ENCODE assay signal across 21 cellular contexts in the genomic region with DNA sequence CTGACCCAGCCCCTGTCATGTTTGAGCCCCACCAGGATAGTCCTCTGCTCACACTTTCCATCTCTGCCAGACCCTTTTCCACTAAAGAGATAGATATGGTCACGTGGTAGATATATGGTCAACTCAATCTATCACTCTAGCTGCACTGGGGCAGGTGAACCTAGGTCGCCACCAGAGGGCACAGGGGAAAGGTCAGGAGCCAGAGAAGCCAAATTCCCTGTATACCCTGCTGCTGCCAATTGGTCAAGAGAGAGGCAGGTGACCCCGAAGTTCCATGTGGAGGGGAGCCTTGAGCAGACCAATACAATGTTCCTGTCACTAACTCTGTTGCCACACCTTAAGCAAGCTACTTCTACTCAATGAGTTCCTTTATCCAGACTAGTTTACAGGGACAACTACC.
"Had no signal": no experiment of that assay in that cellular context is flagged by ENCODE, and none has a peak within 500 bp of the region (broad histone marks: within the 10 kb centered on the region; RNA-seq: fewer than 3 reads in every experiment).

No MANE protein-coding gene starts in this region.

- H3K4me1 ChIP-seq: heart left ventricle, left ventricle myocardium inferior, lower lobe of right lung, parathyroid adenoma, prostate gland, right lobe of liver, testis, tibial nerve, upper lobe of right lung, vagina had no signal

- H3K36me3 ChIP-seq: heart left ventricle, left ventricle myocardium inferior, lower lobe of right lung, prostate gland, right lobe of liver, tibial nerve, upper lobe of right lung, vagina had no signal

- ATAC-seq: effector memory CD8-positive, alpha-beta T cell; heart left ventricle; lower lobe of right lung; right lobe of liver; stimulated activated memory B cell treated with anti-CD40 and anti-IgM and Interleukin-4, amounts not matched to agents 10 μg/mL and 1 μg/mL and 100 μg/mL, for 72 hours; stimulated activated naive CD8-positive, alpha-beta T cell treated with anti-CD3 and anti-CD28 coated beads, Interleukin-15, amount 100 ng/mL, for 72 hours; upper lobe of right lung had no signal

- H3K9me3 ChIP-seq: lower lobe of right lung, prostate gland, right lobe of liver, testis, vagina had no signal

- H3K27ac Mint-ChIP-seq: dendritic cell treated with granulocyte-macrophage colony-stimulating factor and Interleukin-4, amounts not matched to agents 40 ng/mL and 50 ng/mL, for 4 days; effector memory CD8-positive, alpha-beta T cell; naive B cell; nephron; stimulated activated memory B cell treated with anti-CD40 and anti-IgM and Interleukin-4, amounts not matched to agents 10 μg/mL and 1 μg/mL and 100 μg/mL, for 72 hours; stimulated activated naive CD8-positive, alpha-beta T cell treated with anti-CD3 and anti-CD28 coated beads, Interleukin-15, amount 100 ng/mL, for 72 hours had no signal

- H3K4me1 Mint-ChIP-seq: naive B cell; nephron; stimulated activated memory B cell treated with anti-CD40 and anti-IgM and Interleukin-4, amounts not matched to agents 10 μg/mL and 1 μg/mL and 100 μg/mL, for 72 hours; stimulated activated naive CD8-positive, alpha-beta T cell treated with anti-CD3 and anti-CD28 coated beads, Interleukin-15, amount 100 ng/mL, for 72 hours had no signal

- H3K9me3 Mint-ChIP-seq: effector memory CD8-positive, alpha-beta T cell had no signal

- H3K27me3 ChIP-seq: right lobe of liver, testis, tibial nerve, upper lobe of right lung, vagina had no signal

- H3K4me3 Mint-ChIP-seq: dendritic cell treated with granulocyte-macrophage colony-stimulating factor and Interleukin-4, amounts not matched to agents 40 ng/mL and 50 ng/mL, for 4 days; effector memory CD8-positive, alpha-beta T cell; naive B cell; nephron; stimulated activated memory B cell treated with anti-CD40 and anti-IgM and Interleukin-4, amounts not matched to agents 10 μg/mL and 1 μg/mL and 100 μg/mL, for 72 hours; stimulated activated naive CD8-positive, alpha-beta T cell treated with anti-CD3 and anti-CD28 coated beads, Interleukin-15, amount 100 ng/mL, for 72 hours had no signal

- DNase-seq: effector memory CD8-positive, alpha-beta T cell; erythroblast; heart left ventricle; hippocampal formation; left ventricle myocardium inferior; lower lobe of right lung; mesenchymal stem cell; naive B cell; right lobe of liver; stimulated activated CD4-positive, alpha-beta T cell treated with anti-CD3 and anti-CD28 coated beads, Interleukin-4, amount 100 ng/mL, for 1 hour; stimulated activated CD8-positive, alpha-beta memory T cell treated with anti-CD3 and anti-CD28 coated beads, Interleukin-4, amount 100 ng/mL, for 48 hours; stimulated activated naive CD8-positive, alpha-beta T cell treated with anti-CD3 and anti-CD28 coated beads, Interleukin-15, amount 100 ng/mL, for 72 hours; testis; upper lobe of right lung had no signal

- H3K4me3 ChIP-seq: heart left ventricle, left ventricle myocardium inferior, lower lobe of right lung, prostate gland, right lobe of liver, testis, tibial nerve, upper lobe of right lung, vagina had no signal

- H3K36me3 Mint-ChIP-seq: naive B cell; stimulated activated memory B cell treated with anti-CD40 and anti-IgM and Interleukin-4, amounts not matched to agents 10 μg/mL and 1 μg/mL and 100 μg/mL, for 72 hours had no signal

- H3K27ac ChIP-seq: heart left ventricle, left ventricle myocardium inferior, lower lobe of right lung, parathyroid adenoma, prostate gland, right lobe of liver, testis, tibial nerve, upper lobe of right lung, vagina had no signal
